In the genomic region with DNA sequence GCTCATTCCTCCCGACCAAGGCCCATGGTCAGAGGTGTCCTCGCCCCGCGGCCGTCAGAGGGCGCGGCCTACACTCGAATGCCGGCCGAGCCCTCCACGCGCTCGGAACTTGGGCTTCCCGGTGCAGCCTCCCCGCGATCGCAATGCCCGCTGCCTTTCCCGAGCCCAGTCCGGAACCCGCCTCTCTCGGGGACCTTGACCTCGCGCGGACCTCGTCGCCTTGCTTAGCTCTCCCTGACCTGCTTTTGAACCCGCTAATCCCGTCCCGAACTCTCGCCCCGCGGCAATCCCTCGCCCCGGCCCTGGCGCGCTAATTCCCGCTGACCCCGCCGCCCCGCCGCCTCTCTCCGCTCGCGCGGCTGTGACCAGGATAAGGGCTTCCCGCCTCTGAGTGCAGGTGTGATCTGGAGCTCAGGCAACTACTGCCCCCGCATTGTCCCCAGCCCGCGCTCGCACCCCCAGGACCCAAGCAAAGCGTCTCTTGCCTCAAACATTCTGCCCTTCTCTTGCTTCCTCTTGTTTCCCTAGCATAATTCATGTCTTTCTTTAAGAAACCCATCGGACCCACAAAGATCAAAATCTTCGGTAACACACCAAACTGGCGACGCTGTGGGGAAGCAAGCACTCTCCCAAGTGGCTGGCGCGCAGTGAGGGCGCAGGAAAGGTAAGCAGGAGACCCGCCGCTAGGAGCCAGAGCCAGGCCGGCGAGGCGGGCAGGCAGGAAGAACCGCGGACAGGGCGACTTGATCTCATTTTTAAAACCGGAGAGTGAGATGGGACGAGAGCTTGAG, we compare ENCODE assay signal across 10 cellular contexts. TPM values are rescaled to one million over a fixed set of nuclear protein-coding genes. Genes with fewer than 3 reads are reported as not detected.
DNase-seq lines count a peak whose midpoint lies in the region; ATAC-seq, FAIRE-seq and TF ChIP-seq lines count a peak whose summit lies in the region.
"Had no signal": no experiment of that assay in that cellular context is flagged by ENCODE, and none has a peak within 500 bp of the region (broad histone marks: within the 10 kb centered on the region; RNA-seq: fewer than 3 reads in every experiment).

No MANE protein-coding gene starts in this region.

- H3K36me3 Mint-ChIP-seq in astrocyte (ENCODE audit: low read depth, unreplicated experiment): peaks cover 3% of the 10 kb centered on the region
- no peaks in the 10 kb centered on the region for H3K36me3 Mint-ChIP-seq in immature natural killer cell

- H3K4me1 ChIP-seq in astrocyte (ENCODE audit: insufficient read depth, low read length) (peaks cover 4% of the 10 kb centered on the region), skeletal muscle tissue (ENCODE audit: control insufficient read depth in 3 of 3, insufficient read depth in 3 of 3, low read length in 3 of 3) (peaks cover 15 to 16% (median 16%) of the 10 kb centered on the region in 3 donors)

- H4K20me1 ChIP-seq in astrocyte (ENCODE audit: insufficient read depth, low read length): peaks cover 12% of the 10 kb centered on the region

- no peak for FAIRE-seq in astrocyte (lab: Jason Lieb, UNC)

- H3K27ac Mint-ChIP-seq in astrocyte (ENCODE audit: unreplicated experiment) (peak overlapping the region; percentile 15), immature natural killer cell (no peak overlapping the region)

- peak overlapping the region; percentile 74 for H3K4me2 ChIP-seq in astrocyte (ENCODE audit: low read length)

- no peaks in the 10 kb centered on the region for H3K36me3 ChIP-seq in astrocyte (ENCODE audit: insufficient read depth, low read length)
- no peaks in the 10 kb centered on the region for H3K36me3 ChIP-seq in skeletal muscle tissue (ENCODE audit: control insufficient read depth in 3 of 3, insufficient read depth in 3 of 3, low read length in 3 of 3)

- no peaks in the 10 kb centered on the region for H3K79me2 ChIP-seq in astrocyte (ENCODE audit: insufficient read depth, low read length)

- H3K9ac ChIP-seq in astrocyte (ENCODE audit: low read length): no peak overlapping the region
- no peak overlapping the region for H3K9ac ChIP-seq in skeletal muscle tissue (ENCODE audit: low read depth in 1 of 3, low read length in 3 of 3)

- H3K27me3 ChIP-seq in astrocyte (ENCODE audit: insufficient read depth, low read length) (peaks cover 98% of the 10 kb centered on the region), skeletal muscle tissue (ENCODE audit: control insufficient read depth in 3 of 3, insufficient read depth in 3 of 3, low read length in 3 of 3) (peaks cover 65 to 70% (median 70%) of the 10 kb centered on the region in 3 donors)

- H3K4me1 Mint-ChIP-seq in astrocyte (ENCODE audit: low read depth, unreplicated experiment) (peaks cover 2% of the 10 kb centered on the region), immature natural killer cell (peaks cover 28 to 33% of the 10 kb centered on the region in 2 donors)

- peak; percentile 78 for DNase-seq in DMS53 (lab: John Stamatoyannopoulos, UW)
- no peak for DNase-seq in DMS53 treated with DMSO at 0.1 percent for 48 hours (lab: John Stamatoyannopoulos, UW; ENCODE audit: unreplicated experiment)
- no peak for DNase-seq in astrocyte (ENCODE audit: low read depth)
- no peak for DNase-seq in immature natural killer cell
- DNase-seq in occipital lobe (lab: John Stamatoyannopoulos, UW): no peak
- DNase-seq in NCI-H774 (lab: John Stamatoyannopoulos, UW): no peak
- DNase-seq: NCI-H446 treated with DMSO at 0.1 percent for 48 hours had no signal

- H3K4me3 Mint-ChIP-seq in astrocyte (ENCODE audit: unreplicated experiment): peak overlapping the region; percentile 71
- H3K4me3 Mint-ChIP-seq in immature natural killer cell: peak overlapping the region; percentile 45 to 90 (median 73)

- H3K9me3 ChIP-seq in astrocyte (ENCODE audit: insufficient read depth, low read depth, low read length) (no peaks in the 10 kb centered on the region), skeletal muscle tissue (ENCODE audit: control insufficient read depth in 3 of 3, low read length in 3 of 3) (no peaks in the 10 kb centered on the region)

- H3K9me3 Mint-ChIP-seq in astrocyte (ENCODE audit: unreplicated experiment): peaks cover 4% of the 10 kb centered on the region
- H3K9me3 Mint-ChIP-seq in immature natural killer cell: no peaks in the 10 kb centered on the region

- H3K27me3 Mint-ChIP-seq in astrocyte (ENCODE audit: low read depth, unreplicated experiment) (peaks cover 92% of the 10 kb centered on the region), immature natural killer cell (ENCODE audit: low read depth in 3 of 3) (peaks cover 34 to 53% (median 49%) of the 10 kb centered on the region in 3 donors)

- no peak for ATAC-seq in GM18498 (IDR thresholded peaks at IDR 0.05; ENCODE audit: unreplicated experiment)

- TF ChIP-seq CTCF in astrocyte (IDR thresholded peaks at IDR 0.05; ENCODE audit: insufficient read depth, low read depth, low read length): no peak

- no peak overlapping the region for H2AFZ ChIP-seq in astrocyte (ENCODE audit: low read depth, low read length)

- H3K27ac ChIP-seq in astrocyte (ENCODE audit: low read depth, low read length) (no peak overlapping the region), skeletal muscle tissue (ENCODE audit: low read depth, low read length) (no peak overlapping the region)
- H3K27ac ChIP-seq: 22Rv1 had no signal

- no peak overlapping the region for H3K4me3 ChIP-seq in astrocyte (ENCODE audit: insufficient read depth, low read depth, low read length)
- peak overlapping the region in 2 of 3 donors; percentile 49 to 69 for H3K4me3 ChIP-seq in skeletal muscle tissue (ENCODE audit: low read length in 3 of 3)

RNA-seq across cellular contexts. Expression of gene VAX2, which starts 11.3 kb away (rescaled TPM):
- total RNA-seq in astrocyte (0.26 and 0.48 TPM in 2 replicates), skeletal muscle tissue (1.0 TPM), occipital lobe (0.31 TPM)
- not detected for polyA plus RNA-seq in immature natural killer cell

RNA-seq across cellular contexts. Expression of gene ATP6V1B1, which starts 46.6 kb away (rescaled TPM):
- total RNA-seq in astrocyte (not detected in 2 replicates), skeletal muscle tissue (1.6 TPM), occipital lobe (not detected)
- not detected for polyA plus RNA-seq in immature natural killer cell

RNA-seq across cellular contexts. Expression of gene CD207, which starts 53.5 kb away (rescaled TPM):
- total RNA-seq in astrocyte (not detected in 2 replicates), skeletal muscle tissue (under 0.01 TPM), occipital lobe (not detected)
- polyA plus RNA-seq in immature natural killer cell: under 1 TPM in 2 of 3 donors, not detected in 1; 0.20 TPM
